21 cellular contexts compared by ENCODE assay signal in genomic region chr12:18454330-18454729, GRCh38.
"Had no signal": no experiment of that assay in that cellular context is flagged by ENCODE, and none has a peak within 500 bp of the region (broad histone marks: within the 10 kb centered on the region; RNA-seq: fewer than 3 reads in every experiment).

No MANE protein-coding gene starts in this region.

- H3K4me3 Mint-ChIP-seq: activated B cell treated with CpG ODN at 0.5 μM for 24 hours; activated CD8-positive, alpha-beta T cell treated with anti-CD3 and anti-CD28 coated beads, Interleukin-2, amount 10 ng/mL, durations not matched to agents 7 days and 5 days; activated naive CD4-positive, alpha-beta T cell treated with anti-CD3 and anti-CD28 coated beads, Interleukin-2, amount 50 U/mL, for 24 hours; naive thymus-derived CD8-positive, alpha-beta T cell; type B pancreatic cell had no signal

- H3K4me1 Mint-ChIP-seq: activated B cell treated with CpG ODN at 0.5 μM for 24 hours; activated naive CD4-positive, alpha-beta T cell treated with anti-CD3 and anti-CD28 coated beads, Interleukin-2, amount 50 U/mL, for 24 hours; naive thymus-derived CD8-positive, alpha-beta T cell had no signal

- H3K36me3 ChIP-seq: colonic mucosa, left ventricle myocardium inferior had no signal

- H3K27ac Mint-ChIP-seq: activated B cell treated with CpG ODN at 0.5 μM for 24 hours; activated CD8-positive, alpha-beta T cell treated with anti-CD3 and anti-CD28 coated beads, Interleukin-2, amount 10 ng/mL, durations not matched to agents 7 days and 5 days; activated naive CD4-positive, alpha-beta T cell treated with anti-CD3 and anti-CD28 coated beads, Interleukin-2, amount 50 U/mL, for 24 hours; naive thymus-derived CD8-positive, alpha-beta T cell; type B pancreatic cell had no signal

- H3K4me3 ChIP-seq: colonic mucosa, left ventricle myocardium inferior, skin epidermis had no signal

- H3K4me1 ChIP-seq: colonic mucosa, left ventricle myocardium inferior had no signal

- ATAC-seq: activated CD8-positive, alpha-beta T cell treated with anti-CD3 and anti-CD28 coated beads, Interleukin-2, amount 10 ng/mL, durations not matched to agents 7 days and 5 days; naive thymus-derived CD8-positive, alpha-beta T cell; right cardiac atrium had no signal

- H3K27me3 ChIP-seq: colonic mucosa had no signal

- H3K27ac ChIP-seq: colonic mucosa, left ventricle myocardium inferior, skin epidermis had no signal

- H3K27me3 Mint-ChIP-seq: activated B cell treated with CpG ODN at 0.5 μM for 24 hours; activated naive CD4-positive, alpha-beta T cell treated with anti-CD3 and anti-CD28 coated beads, Interleukin-2, amount 50 U/mL, for 24 hours; naive thymus-derived CD8-positive, alpha-beta T cell; type B pancreatic cell had no signal

- H3K9me3 ChIP-seq: colonic mucosa had no signal

- DNase-seq: activated B cell treated with CpG ODN at 0.5 μM for 24 hours; activated CD4-positive, alpha-beta T cell treated with anti-CD3 and anti-CD28 coated beads for 48 hours; activated CD8-positive, alpha-beta memory T cell treated with anti-CD3 and anti-CD28 coated beads, Interleukin-2, amount 50 U/mL, for 4 hours; activated CD8-positive, alpha-beta T cell treated with anti-CD3 and anti-CD28 coated beads, Interleukin-2, amount 10 ng/mL, durations not matched to agents 7 days and 5 days; activated effector memory CD4-positive, alpha-beta T cell treated with anti-CD3 and anti-CD28 coated beads, Interleukin-2, amount 50 U/mL, for 16 hours; activated T-cell treated with anti-CD3 and anti-CD28 coated beads, Interleukin-2, amount 50 U/mL, for 48 hours; colonic mucosa; head of caudate nucleus; kidney; left ventricle myocardium inferior; naive thymus-derived CD8-positive, alpha-beta T cell; nucleus accumbens; posterior cingulate gyrus; right cardiac atrium; stimulated activated CD4-positive, alpha-beta T cell treated with anti-CD3 and anti-CD28 coated beads, Interleukin-15, amount 100 ng/mL, for 24 hours; stimulated activated CD4-positive, alpha-beta T cell treated with anti-CD3 and anti-CD28 coated beads, Interleukin-4, amount 100 ng/mL, for 1 hour; stimulated activated naive CD4-positive, alpha-beta T cell; SW 1271 had no signal

- H3K36me3 Mint-ChIP-seq: activated naive CD4-positive, alpha-beta T cell treated with anti-CD3 and anti-CD28 coated beads, Interleukin-2, amount 50 U/mL, for 24 hours; naive thymus-derived CD8-positive, alpha-beta T cell had no signal
